Comparison of ENCODE assay signal across 20 cellular contexts in the genomic region with DNA sequence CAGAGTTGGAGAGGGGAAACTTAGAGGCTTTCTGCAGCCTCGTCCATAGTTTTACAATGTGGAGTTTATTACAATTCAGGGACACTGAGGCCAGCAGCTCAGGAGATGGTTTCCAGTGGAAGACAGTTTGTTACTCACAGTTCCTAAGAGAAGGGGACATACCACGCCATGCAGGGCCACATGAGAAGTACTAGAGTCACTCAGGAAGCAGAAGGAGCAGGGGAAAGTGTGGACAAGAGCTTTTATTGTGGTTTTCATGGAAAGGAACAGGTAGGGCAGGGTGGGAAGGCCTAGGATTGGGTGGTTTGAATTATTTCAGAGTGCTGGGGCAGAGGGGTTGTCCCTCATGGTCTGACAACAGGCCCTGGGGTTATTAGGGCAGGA.
DNase-seq lines count a peak whose midpoint lies in the region; ATAC-seq and TF ChIP-seq lines count a peak whose summit lies in the region.
"Had no signal": no experiment of that assay in that cellular context is flagged by ENCODE, and none has a peak within 500 bp of the region (broad histone marks: within the 10 kb centered on the region; RNA-seq: fewer than 3 reads in every experiment).

No MANE protein-coding gene starts in this region.

- H3K4me3 ChIP-seq in neuronal stem cell (ENCODE audit: low read length in 2 of 2) (no peak overlapping the region), vagina (no peak overlapping the region)
- H3K4me3 ChIP-seq: BLaER1, GM12878, GM23248 had no signal

- no peak overlapping the region for H2BK5ac ChIP-seq in neuronal stem cell (ENCODE audit: low read length)

- no peak for TF ChIP-seq CTCF in vagina (IDR thresholded peaks at IDR 0.05)

- no peak overlapping the region for H2BK12ac ChIP-seq in neuronal stem cell (ENCODE audit: low read length)

- H3K23ac ChIP-seq in neuronal stem cell (ENCODE audit: low read depth, low read length, poor library complexity) = no peak overlapping the region

- H3K36me3 ChIP-seq in neuronal stem cell (replicated peaks in 1 of 2; ENCODE audit: control insufficient read depth in 2 of 2, insufficient read depth in 2 of 2, low read length in 2 of 2) (no peaks in the 10 kb centered on the region), vagina (no peaks in the 10 kb centered on the region)
- H3K36me3 ChIP-seq: BLaER1 had no signal

- H3K9ac ChIP-seq in neuronal stem cell (ENCODE audit: low read depth, low read length, poor library complexity) = no peak overlapping the region
- H3K9ac ChIP-seq: BLaER1, GM23248 had no signal

- no peaks in the 10 kb centered on the region for H3K4me1 Mint-ChIP-seq in activated CD4-positive, alpha-beta T cell treated with anti-CD3 and anti-CD28 coated beads, Interleukin-2, amount 10 ng/mL, durations not matched to agents 24 days and 14 days
- H3K4me1 Mint-ChIP-seq in activated CD4-positive, alpha-beta T cell treated with anti-CD3 and anti-CD28 coated beads, Interleukin-2, amount 10 ng/mL, durations not matched to agents 7 days and 5 days = no peaks in the 10 kb centered on the region
- H3K4me1 Mint-ChIP-seq: B cell had no signal

- H3K9me3 ChIP-seq in neuronal stem cell (replicated peaks in 1 of 2; ENCODE audit: control insufficient read depth in 2 of 2, insufficient read depth in 1 of 2, low read depth in 1 of 2, low read length in 2 of 2) (no peaks in the 10 kb centered on the region), vagina (no peaks in the 10 kb centered on the region)
- H3K9me3 ChIP-seq: BLaER1, Caco-2 had no signal

- no peak overlapping the region for H4K91ac ChIP-seq in neuronal stem cell (ENCODE audit: low read depth, low read length, poor library complexity)

- H3K14ac ChIP-seq in neuronal stem cell (ENCODE audit: low read length) = no peak overlapping the region

- no peak overlapping the region for H3K4me2 ChIP-seq in neuronal stem cell (ENCODE audit: insufficient read depth, low read length, poor library complexity, severe bottlenecking)
- H3K4me2 ChIP-seq: BLaER1 had no signal

- no peak overlapping the region for H2BK120ac ChIP-seq in neuronal stem cell (ENCODE audit: low read depth, low read length)

- TF ChIP-seq POLR2A in vagina (IDR thresholded peaks at IDR 0.05) = no peak

- no peak overlapping the region for H4K8ac ChIP-seq in neuronal stem cell (ENCODE audit: low read depth, low read length)

- intact Hi-C loops in activated CD4-positive, alpha-beta T cell treated with anti-CD3 and anti-CD28 coated beads, Interleukin-2, amount 10 ng/mL, durations not matched to agents 24 days and 14 days (cut with micrococcal nuclease) = no loop called here
- intact Hi-C loops in vagina (cut with DNase I) (no loop called here), cardiac septum (cut with DNase I) (loop anchor here (10.0 kb wide), 1 partner anchor 288 kb away; a partner anchor contains a TSS)

- CTCF ChIA-PET in activated CD4-positive, alpha-beta T cell treated with anti-CD3 and anti-CD28 coated beads, Interleukin-2, amount 10 ng/mL, durations not matched to agents 7 days and 5 days (lab: Charles Lee) = no interaction called here

- POLR2A ChIA-PET in activated CD4-positive, alpha-beta T cell treated with anti-CD3 and anti-CD28 coated beads, Interleukin-2, amount 10 ng/mL, durations not matched to agents 7 days and 5 days (lab: Charles Lee) = no interaction called here

- H3K27ac Mint-ChIP-seq in activated CD4-positive, alpha-beta T cell treated with anti-CD3 and anti-CD28 coated beads, Interleukin-2, amount 10 ng/mL, durations not matched to agents 24 days and 14 days = no peak overlapping the region
- no peak overlapping the region for H3K27ac Mint-ChIP-seq in activated CD4-positive, alpha-beta T cell treated with anti-CD3 and anti-CD28 coated beads, Interleukin-2, amount 10 ng/mL, durations not matched to agents 7 days and 5 days
- H3K27ac Mint-ChIP-seq: B cell; CD4-positive, CD25-positive, alpha-beta regulatory T cell; CD8-positive, alpha-beta T cell had no signal

- H3K4me1 ChIP-seq in neuronal stem cell (ENCODE audit: control insufficient read depth in 2 of 2, insufficient read depth in 1 of 2, low read depth in 1 of 2, low read length in 2 of 2) = peaks cover 7 to 9% of the 10 kb centered on the region in 2 donors
- no peaks in the 10 kb centered on the region for H3K4me1 ChIP-seq in vagina
- H3K4me1 ChIP-seq: BLaER1 had no signal

- ATAC-seq in HG02852 (IDR thresholded peaks at IDR 0.05; ENCODE audit: unreplicated experiment) = no peak
- ATAC-seq: CD8-positive, alpha-beta T cell; GM12878 had no signal

- peak overlapping the region; percentile 67 for H3K18ac ChIP-seq in neuronal stem cell (ENCODE audit: low read length)

- no peaks in the 10 kb centered on the region for H3K79me1 ChIP-seq in neuronal stem cell (ENCODE audit: low read depth, low read length)

- no peaks in the 10 kb centered on the region for H3K9me3 Mint-ChIP-seq in activated CD4-positive, alpha-beta T cell treated with anti-CD3 and anti-CD28 coated beads, Interleukin-2, amount 10 ng/mL, durations not matched to agents 24 days and 14 days
- H3K9me3 Mint-ChIP-seq in activated CD4-positive, alpha-beta T cell treated with anti-CD3 and anti-CD28 coated beads, Interleukin-2, amount 10 ng/mL, durations not matched to agents 7 days and 5 days = no peaks in the 10 kb centered on the region

- no peak overlapping the region for H2AFZ ChIP-seq in neuronal stem cell (ENCODE audit: low read length)
- H2AFZ ChIP-seq: GM23248 had no signal

- H3K27ac ChIP-seq in neuronal stem cell (replicated peaks; ENCODE audit: low read length) = no peak overlapping the region
- H3K27ac ChIP-seq in vagina = no peak overlapping the region
- H3K27ac ChIP-seq: 22Rv1, BLaER1, C4-2B, GM23248 had no signal

- peak; percentile 25 for DNase-seq in activated CD4-positive, alpha-beta T cell treated with anti-CD3 and anti-CD28 coated beads, Interleukin-2, amount 10 ng/mL, durations not matched to agents 24 days and 14 days
- DNase-seq in activated CD4-positive, alpha-beta T cell treated with anti-CD3 and anti-CD28 coated beads, Interleukin-2, amount 10 ng/mL, durations not matched to agents 7 days and 5 days = no peak
- no peak for DNase-seq in neuronal stem cell (ENCODE audit: low spot score)
- peak; percentile 55 to 56 for DNase-seq in vagina (ENCODE audit: extremely low spot score in 2 of 2)
- DNase-seq in cardiac septum (ENCODE audit: low spot score) = no peak
- DNase-seq: Caco-2; CD4-positive, CD25-positive, alpha-beta regulatory T cell; CD8-positive, alpha-beta T cell; DMS 273 treated with DMSO at 0.1 percent for 48 hours; DMS53; DMS79 treated with DMSO at 0.1 percent for 48 hours; GM23248; H7; HCEC 1CT had no signal

- no CpG with 5 or more reads among the region's 2 CpGs for WGBS in neuronal stem cell (ENCODE audit: extremely low coverage in 2 of 2, insufficient read length in 2 of 2, insufficient replicate concordance in 1 of 2), 2 donors

- H3K4ac ChIP-seq in neuronal stem cell (ENCODE audit: low read length) = no peak overlapping the region

- H3K4me3 Mint-ChIP-seq in activated CD4-positive, alpha-beta T cell treated with anti-CD3 and anti-CD28 coated beads, Interleukin-2, amount 10 ng/mL, durations not matched to agents 24 days and 14 days = no peak overlapping the region
- no peak overlapping the region for H3K4me3 Mint-ChIP-seq in activated CD4-positive, alpha-beta T cell treated with anti-CD3 and anti-CD28 coated beads, Interleukin-2, amount 10 ng/mL, durations not matched to agents 7 days and 5 days
- H3K4me3 Mint-ChIP-seq: B cell; CD4-positive, CD25-positive, alpha-beta regulatory T cell; CD8-positive, alpha-beta T cell had no signal

- peak overlapping the region; percentile 82 for H2AK5ac ChIP-seq in neuronal stem cell (ENCODE audit: low read depth, low read length)

- no peaks in the 10 kb centered on the region for H3K27me3 Mint-ChIP-seq in activated CD4-positive, alpha-beta T cell treated with anti-CD3 and anti-CD28 coated beads, Interleukin-2, amount 10 ng/mL, durations not matched to agents 24 days and 14 days
- H3K27me3 Mint-ChIP-seq in activated CD4-positive, alpha-beta T cell treated with anti-CD3 and anti-CD28 coated beads, Interleukin-2, amount 10 ng/mL, durations not matched to agents 7 days and 5 days = no peaks in the 10 kb centered on the region
- H3K27me3 Mint-ChIP-seq: B cell had no signal

- H2BK15ac ChIP-seq in neuronal stem cell (ENCODE audit: low read length) = no peak overlapping the region

- H3K36me3 Mint-ChIP-seq in activated CD4-positive, alpha-beta T cell treated with anti-CD3 and anti-CD28 coated beads, Interleukin-2, amount 10 ng/mL, durations not matched to agents 24 days and 14 days (ENCODE audit: low read depth) = no peaks in the 10 kb centered on the region
- no peaks in the 10 kb centered on the region for H3K36me3 Mint-ChIP-seq in activated CD4-positive, alpha-beta T cell treated with anti-CD3 and anti-CD28 coated beads, Interleukin-2, amount 10 ng/mL, durations not matched to agents 7 days and 5 days (ENCODE audit: low read depth)
- H3K36me3 Mint-ChIP-seq: CD4-positive, CD25-positive, alpha-beta regulatory T cell; CD8-positive, alpha-beta T cell had no signal

- no peaks in the 10 kb centered on the region for H3K27me3 ChIP-seq in neuronal stem cell (ENCODE audit: control insufficient read depth in 3 of 3, insufficient read depth in 3 of 3, low read depth in 1 of 3, low read length in 3 of 3)
- H3K27me3 ChIP-seq in vagina = no peaks in the 10 kb centered on the region
- H3K27me3 ChIP-seq: BLaER1 had no signal

Comparison
In these comparisons a context has a peak if more than half of its experiments do, and no peak if none do; other contexts are left out.
1. DNase-seq: peak in activated CD4-positive, alpha-beta T cell treated with anti-CD3 and anti-CD28 coated beads, Interleukin-2, amount 10 ng/mL, durations not matched to agents 24 days and 14 days (single experiment) and vagina (2 of 2); none in activated CD4-positive, alpha-beta T cell treated with anti-CD3 and anti-CD28 coated beads, Interleukin-2, amount 10 ng/mL, durations not matched to agents 7 days and 5 days (single experiment), neuronal stem cell (single experiment) and cardiac septum (single experiment).